In genomic region chr17:38922538-38923291, GRCh38 we compare ENCODE assay signal across 9 cellular contexts. TPM values are rescaled to one million over a fixed set of nuclear protein-coding genes. Genes with fewer than 3 reads are reported as not detected.
DNase-seq lines count a peak whose midpoint lies in the region; ATAC-seq, FAIRE-seq and TF ChIP-seq lines count a peak whose summit lies in the region.
"Had no signal": no experiment of that assay in that cellular context is flagged by ENCODE, and none has a peak within 500 bp of the region (broad histone marks: within the 10 kb centered on the region; RNA-seq: fewer than 3 reads in every experiment).

No MANE protein-coding gene starts in this region.

- peaks cover 29% of the 10 kb centered on the region for H3K4me1 Mint-ChIP-seq in activated CD4-positive, alpha-beta memory T cell treated with anti-CD3 and anti-CD28 coated beads, Interleukin-2, amount 10 ng/mL, durations not matched to agents 7 days and 5 days
- peaks cover 11% of the 10 kb centered on the region for H3K4me1 Mint-ChIP-seq in progenitor cell of endocrine pancreas (ENCODE audit: low read depth)
- H3K4me1 Mint-ChIP-seq in endothelial cell (ENCODE audit: unreplicated experiment): peaks cover 18% of the 10 kb centered on the region

- ATAC-seq in Right ventricle myocardium inferior: peak; percentile 60
- peak; percentile 35 for ATAC-seq in foreskin keratinocyte

- no peaks in the 10 kb centered on the region for H3K27me3 Mint-ChIP-seq in activated CD4-positive, alpha-beta memory T cell treated with anti-CD3 and anti-CD28 coated beads, Interleukin-2, amount 10 ng/mL, durations not matched to agents 7 days and 5 days
- no peaks in the 10 kb centered on the region for H3K27me3 Mint-ChIP-seq in progenitor cell of endocrine pancreas
- peaks cover 5% of the 10 kb centered on the region for H3K27me3 Mint-ChIP-seq in endothelial cell (ENCODE audit: unreplicated experiment)

- no peaks in the 10 kb centered on the region for H3K4me1 ChIP-seq in foreskin keratinocyte

- TF ChIP-seq CTCF in foreskin keratinocyte (conservative IDR thresholded peaks at IDR 0.05): no peak
- no peak for TF ChIP-seq CTCF in progenitor cell of endocrine pancreas (IDR thresholded peaks at IDR 0.05; ENCODE audit: unreplicated experiment)
- no peak for TF ChIP-seq CTCF in endothelial cell (IDR thresholded peaks at IDR 0.05; ENCODE audit: unreplicated experiment)

- FAIRE-seq in GM12891 (lab: Jason Lieb, UNC): no peak
- FAIRE-seq: G401.6 had no signal

- CTCF ChIA-PET in activated CD4-positive, alpha-beta memory T cell treated with anti-CD3 and anti-CD28 coated beads, Interleukin-2, amount 10 ng/mL, durations not matched to agents 7 days and 5 days (lab: Charles Lee): interaction anchor here (0.5 to 2.0 kb wide), 7 partner anchors 10 to 242 kb away, joined by 3 to 7 read pairs (median 3); no protein-coding TSS in a partner anchor

- H3K27ac Mint-ChIP-seq in activated CD4-positive, alpha-beta memory T cell treated with anti-CD3 and anti-CD28 coated beads, Interleukin-2, amount 10 ng/mL, durations not matched to agents 7 days and 5 days: no peak overlapping the region
- H3K27ac Mint-ChIP-seq in progenitor cell of endocrine pancreas (peak overlapping the region; percentile 2), endothelial cell (ENCODE audit: unreplicated experiment) (no peak overlapping the region)

- no peak overlapping the region for H3K4me3 Mint-ChIP-seq in activated CD4-positive, alpha-beta memory T cell treated with anti-CD3 and anti-CD28 coated beads, Interleukin-2, amount 10 ng/mL, durations not matched to agents 7 days and 5 days
- no peak overlapping the region for H3K4me3 Mint-ChIP-seq in progenitor cell of endocrine pancreas (ENCODE audit: low read depth)
- no peak overlapping the region for H3K4me3 Mint-ChIP-seq in endothelial cell (ENCODE audit: unreplicated experiment)

- no peak for TF ChIP-seq POLR2A in GM12891 (IDR thresholded peaks at IDR 0.05; ENCODE audit: low read depth, low read length)

- intact Hi-C loops in Right ventricle myocardium inferior (cut with DNase I) (loop anchor here (2.0 to 5.0 kb wide), 2 partner anchors 20 to 50 kb away; partner anchors contain the start of gene LASP1), cardiac septum (cut with DNase I) (no loop called here)

- peaks cover 26% of the 10 kb centered on the region for H3K36me3 Mint-ChIP-seq in activated CD4-positive, alpha-beta memory T cell treated with anti-CD3 and anti-CD28 coated beads, Interleukin-2, amount 10 ng/mL, durations not matched to agents 7 days and 5 days (ENCODE audit: low read depth)
- H3K36me3 Mint-ChIP-seq in progenitor cell of endocrine pancreas (ENCODE audit: insufficient read depth) (peaks cover 7% of the 10 kb centered on the region), endothelial cell (ENCODE audit: low read depth, unreplicated experiment) (peaks cover 31% of the 10 kb centered on the region)

- no peak for DNase-seq in Right ventricle myocardium inferior (ENCODE audit: missing footprints)
- no peak for DNase-seq in cardiac septum (ENCODE audit: low spot score)
- peak; percentile 15 for DNase-seq in activated CD4-positive, alpha-beta memory T cell treated with anti-CD3 and anti-CD28 coated beads, Interleukin-2, amount 10 ng/mL, durations not matched to agents 7 days and 5 days
- no peak for DNase-seq in foreskin keratinocyte
- DNase-seq in progenitor cell of endocrine pancreas (ENCODE audit: low spot score, unreplicated experiment): no peak
- no peak for DNase-seq in endothelial cell (ENCODE audit: low spot score)
- DNase-seq in GM12891 (ENCODE audit: insufficient read length, low spot score): no peak
- DNase-seq in activated gamma-delta T cell (lab: John Stamatoyannopoulos, UW): no peak

- no peak overlapping the region for H3K27ac ChIP-seq in foreskin keratinocyte

- H3K9me3 Mint-ChIP-seq in activated CD4-positive, alpha-beta memory T cell treated with anti-CD3 and anti-CD28 coated beads, Interleukin-2, amount 10 ng/mL, durations not matched to agents 7 days and 5 days: no peaks in the 10 kb centered on the region
- no peaks in the 10 kb centered on the region for H3K9me3 Mint-ChIP-seq in progenitor cell of endocrine pancreas (ENCODE audit: low read depth)
- H3K9me3 Mint-ChIP-seq in endothelial cell (ENCODE audit: unreplicated experiment): no peaks in the 10 kb centered on the region

- POLR2A ChIA-PET in activated CD4-positive, alpha-beta memory T cell treated with anti-CD3 and anti-CD28 coated beads, Interleukin-2, amount 10 ng/mL, durations not matched to agents 7 days and 5 days (lab: Charles Lee): interaction anchor here (1.2 to 4.4 kb wide), 3 partner anchors 10 to 52 kb away, joined by 4 to 20 read pairs (median 5); partner anchors contain the start of gene LASP1

- H3K27me3 ChIP-seq in foreskin keratinocyte: no peaks in the 10 kb centered on the region

TF ChIP-seq in GM12891, 5 proteins besides CTCF, POLR2A, EP300 and RAD21:
- TF ChIP-seq SPI1 (IDR thresholded peaks at IDR 0.05; ENCODE audit: low read depth, low read length) (no peak), POLR2AphosphoS5 (IDR thresholded peaks at IDR 0.05; ENCODE audit: low read depth, low read length) (no peak), POU2F2 (IDR thresholded peaks at IDR 0.05; ENCODE audit: low read depth, low read length) (no peak), TAF1 (IDR thresholded peaks at IDR 0.05; ENCODE audit: low read depth, low read length) (no peak)

RNA-seq across cellular contexts. Expression of gene FBXO47, which starts 44.5 kb away (rescaled TPM):
- total RNA-seq in Right ventricle myocardium inferior: not detected
- total RNA-seq in cardiac septum: not detected
- not detected for total RNA-seq in activated CD4-positive, alpha-beta memory T cell treated with anti-CD3 and anti-CD28 coated beads, Interleukin-2, amount 10 ng/mL, durations not matched to agents 7 days and 5 days
- not detected in 2 replicates for total RNA-seq in foreskin keratinocyte
- not detected in 2 replicates for polyA plus RNA-seq in foreskin keratinocyte
- not detected in 2 replicates for total RNA-seq in progenitor cell of endocrine pancreas
- total RNA-seq in endothelial cell (ENCODE audit: unreplicated experiment): not detected
- not detected for polyA plus RNA-seq in GM12891 (2012; ENCODE audit: low read depth, missing spikeins)

RNA-seq across cellular contexts. Expression of gene LASP1, which starts 52.9 kb away (rescaled TPM):
- total RNA-seq in Right ventricle myocardium inferior (38.5 TPM), cardiac septum (25.3 TPM), foreskin keratinocyte (168 and 171 TPM in 2 replicates), progenitor cell of endocrine pancreas (134 and 135 TPM in 2 replicates), endothelial cell (ENCODE audit: unreplicated experiment) (146 TPM)
- total RNA-seq in activated CD4-positive, alpha-beta memory T cell treated with anti-CD3 and anti-CD28 coated beads, Interleukin-2, amount 10 ng/mL, durations not matched to agents 7 days and 5 days: 100 to 1,000 TPM; 193 to 196 TPM
- 117 and 128 TPM in 2 replicates for polyA plus RNA-seq in foreskin keratinocyte
- polyA plus RNA-seq in GM12891 (2012; ENCODE audit: low read depth, missing spikeins): 88.8 TPM
